9 cellular contexts compared by ENCODE assay signal in the genomic region with DNA sequence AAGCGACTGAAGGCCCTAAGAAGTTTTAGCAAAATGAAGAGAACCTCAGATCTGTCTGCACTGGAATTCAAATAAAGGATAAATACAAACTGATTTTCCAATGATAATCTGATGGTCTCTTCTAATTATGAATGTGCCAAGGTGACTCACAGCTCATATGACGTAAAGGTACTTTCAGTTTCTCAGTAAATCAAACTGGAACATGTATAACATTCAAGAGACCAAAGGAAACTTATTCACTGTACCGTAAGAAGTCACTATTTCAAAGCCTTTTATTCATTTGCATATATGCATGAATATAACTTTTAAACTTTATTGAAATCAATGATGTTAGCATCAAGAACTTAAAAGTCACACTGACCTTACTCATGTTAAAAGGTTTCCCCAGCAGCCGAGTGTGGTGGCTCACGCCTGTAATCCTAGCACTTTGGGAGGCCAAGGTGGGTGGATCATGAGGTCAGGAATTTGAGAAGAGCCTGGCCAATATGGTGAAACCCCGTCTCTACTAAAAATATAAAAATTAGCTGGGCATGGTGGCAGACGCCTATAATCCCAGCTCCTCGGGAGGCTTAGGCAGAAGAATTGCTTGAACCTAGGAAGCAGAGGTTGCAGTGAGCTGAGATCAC. TPM values are rescaled to one million over a fixed set of nuclear protein-coding genes. Genes with fewer than 3 reads are reported as not detected.
DNase-seq lines count a peak whose midpoint lies in the region; ATAC-seq and TF ChIP-seq lines count a peak whose summit lies in the region.
"Had no signal": no experiment of that assay in that cellular context is flagged by ENCODE, and none has a peak within 500 bp of the region (broad histone marks: within the 10 kb centered on the region; RNA-seq: fewer than 3 reads in every experiment).

No MANE protein-coding gene starts in this region.

- H3K4me1 ChIP-seq in prostate gland (replicated peaks) (no peaks in the 10 kb centered on the region), colonic mucosa (no peaks in the 10 kb centered on the region)

- ATAC-seq in activated CD8-positive, alpha-beta T cell treated with anti-CD3 and anti-CD28 coated beads, Interleukin-2, amount 10 ng/mL, durations not matched to agents 7 days and 5 days: peak; percentile 72
- peak; percentile 50 for ATAC-seq in stimulated activated memory B cell treated with anti-CD40 and anti-IgM and Interleukin-4, amounts not matched to agents 10 μg/mL and 1 μg/mL and 100 μg/mL, for 72 hours

- no peak overlapping the region for H3K9ac ChIP-seq in colonic mucosa (ENCODE audit: low read depth in 2 of 2, low read length in 2 of 2)

- peak overlapping the region; percentile 39 for H3K4me3 Mint-ChIP-seq in activated T-cell treated with anti-CD3 and anti-CD28 coated beads, Interleukin-2, amount 50 U/mL, for 24 hours
- peak overlapping the region; percentile 15 for H3K4me3 Mint-ChIP-seq in activated CD8-positive, alpha-beta T cell treated with anti-CD3 and anti-CD28 coated beads, Interleukin-2, amount 10 ng/mL, durations not matched to agents 7 days and 5 days
- no peak overlapping the region for H3K4me3 Mint-ChIP-seq in stimulated activated memory B cell treated with anti-CD40 and anti-IgM and Interleukin-4, amounts not matched to agents 10 μg/mL and 1 μg/mL and 100 μg/mL, for 72 hours

- no peak overlapping the region for H3K27ac ChIP-seq in prostate gland
- no peak overlapping the region for H3K27ac ChIP-seq in colonic mucosa
- H3K27ac ChIP-seq: cardiac muscle cell had no signal

- no peak for TF ChIP-seq CTCF in prostate gland (IDR thresholded peaks at IDR 0.05)
- no peak for TF ChIP-seq CTCF in colonic mucosa (IDR thresholded peaks at IDR 0.05)

- WGBS in prostate gland: 87% methylated on average over 8 of the region's 8 CpGs

- intact Hi-C loops in prostate gland (cut with DNase I): no loop called here
- intact Hi-C loops in colonic mucosa (cut with DNase I): no loop called here

- H3K27me3 ChIP-seq in prostate gland (replicated peaks; ENCODE audit: insufficient read depth): no peaks in the 10 kb centered on the region
- no peaks in the 10 kb centered on the region for H3K27me3 ChIP-seq in colonic mucosa
- H3K27me3 ChIP-seq: cardiac muscle cell had no signal

- H3K4me3 ChIP-seq in prostate gland (no peak overlapping the region), colonic mucosa (no peak overlapping the region)
- H3K4me3 ChIP-seq: cardiac muscle cell had no signal

- POLR2A ChIA-PET in activated CD8-positive, alpha-beta T cell treated with anti-CD3 and anti-CD28 coated beads, Interleukin-2, amount 10 ng/mL, durations not matched to agents 7 days and 5 days (lab: Charles Lee): no interaction called here

- peaks cover 84% of the 10 kb centered on the region for H3K36me3 Mint-ChIP-seq in activated T-cell treated with anti-CD3 and anti-CD28 coated beads, Interleukin-2, amount 50 U/mL, for 24 hours (ENCODE audit: low read depth)
- H3K36me3 Mint-ChIP-seq in activated CD8-positive, alpha-beta T cell treated with anti-CD3 and anti-CD28 coated beads, Interleukin-2, amount 10 ng/mL, durations not matched to agents 7 days and 5 days (ENCODE audit: low read depth): peaks cover 34% of the 10 kb centered on the region
- H3K36me3 Mint-ChIP-seq in stimulated activated memory B cell treated with anti-CD40 and anti-IgM and Interleukin-4, amounts not matched to agents 10 μg/mL and 1 μg/mL and 100 μg/mL, for 72 hours: peaks cover 45% of the 10 kb centered on the region

- no peaks in the 10 kb centered on the region for H3K9me3 ChIP-seq in prostate gland
- no peaks in the 10 kb centered on the region for H3K9me3 ChIP-seq in colonic mucosa

- peaks cover 32% of the 10 kb centered on the region for H3K4me1 Mint-ChIP-seq in activated T-cell treated with anti-CD3 and anti-CD28 coated beads, Interleukin-2, amount 50 U/mL, for 24 hours (ENCODE audit: low read depth)
- peaks cover 13% of the 10 kb centered on the region for H3K4me1 Mint-ChIP-seq in activated CD8-positive, alpha-beta T cell treated with anti-CD3 and anti-CD28 coated beads, Interleukin-2, amount 10 ng/mL, durations not matched to agents 7 days and 5 days (ENCODE audit: low read depth)
- peaks cover 7% of the 10 kb centered on the region for H3K4me1 Mint-ChIP-seq in stimulated activated memory B cell treated with anti-CD40 and anti-IgM and Interleukin-4, amounts not matched to agents 10 μg/mL and 1 μg/mL and 100 μg/mL, for 72 hours

- DNase-seq in activated T-cell treated with anti-CD3 and anti-CD28 coated beads, Interleukin-2, amount 50 U/mL, for 24 hours: peak; percentile 42
- DNase-seq in activated T-cell treated with anti-CD3 and anti-CD28 coated beads for 4 hours (no peak), dermis blood vessel endothelial cell (peak; percentile 55), prostate gland (ENCODE audit: low spot score) (no peak), colonic mucosa (no peak), iPS-NIHi7 (ENCODE audit: extremely low spot score) (no peak)
- no peak for DNase-seq in activated CD8-positive, alpha-beta T cell treated with anti-CD3 and anti-CD28 coated beads, Interleukin-2, amount 10 ng/mL, durations not matched to agents 7 days and 5 days

- H3K36me3 ChIP-seq in prostate gland (no peaks in the 10 kb centered on the region), colonic mucosa (peaks cover 5% of the 10 kb centered on the region)

- no peaks in the 10 kb centered on the region for H3K27me3 Mint-ChIP-seq in activated T-cell treated with anti-CD3 and anti-CD28 coated beads, Interleukin-2, amount 50 U/mL, for 24 hours
- H3K27me3 Mint-ChIP-seq in activated CD8-positive, alpha-beta T cell treated with anti-CD3 and anti-CD28 coated beads, Interleukin-2, amount 10 ng/mL, durations not matched to agents 7 days and 5 days (ENCODE audit: low read depth): no peaks in the 10 kb centered on the region
- no peaks in the 10 kb centered on the region for H3K27me3 Mint-ChIP-seq in stimulated activated memory B cell treated with anti-CD40 and anti-IgM and Interleukin-4, amounts not matched to agents 10 μg/mL and 1 μg/mL and 100 μg/mL, for 72 hours

- H3K9me3 Mint-ChIP-seq in activated T-cell treated with anti-CD3 and anti-CD28 coated beads, Interleukin-2, amount 50 U/mL, for 24 hours: no peaks in the 10 kb centered on the region
- H3K9me3 Mint-ChIP-seq in activated CD8-positive, alpha-beta T cell treated with anti-CD3 and anti-CD28 coated beads, Interleukin-2, amount 10 ng/mL, durations not matched to agents 7 days and 5 days (ENCODE audit: insufficient read depth): no peaks in the 10 kb centered on the region
- H3K9me3 Mint-ChIP-seq in stimulated activated memory B cell treated with anti-CD40 and anti-IgM and Interleukin-4, amounts not matched to agents 10 μg/mL and 1 μg/mL and 100 μg/mL, for 72 hours: no peaks in the 10 kb centered on the region

- H3K27ac Mint-ChIP-seq in activated T-cell treated with anti-CD3 and anti-CD28 coated beads, Interleukin-2, amount 50 U/mL, for 24 hours: peak overlapping the region; percentile 89
- peak overlapping the region; percentile 28 for H3K27ac Mint-ChIP-seq in activated CD8-positive, alpha-beta T cell treated with anti-CD3 and anti-CD28 coated beads, Interleukin-2, amount 10 ng/mL, durations not matched to agents 7 days and 5 days
- H3K27ac Mint-ChIP-seq in stimulated activated memory B cell treated with anti-CD40 and anti-IgM and Interleukin-4, amounts not matched to agents 10 μg/mL and 1 μg/mL and 100 μg/mL, for 72 hours: peak overlapping the region; percentile 34

- no peak for TF ChIP-seq POLR2A in prostate gland (IDR thresholded peaks at IDR 0.05)

- CTCF ChIA-PET in activated CD8-positive, alpha-beta T cell treated with anti-CD3 and anti-CD28 coated beads, Interleukin-2, amount 10 ng/mL, durations not matched to agents 7 days and 5 days (lab: Charles Lee): interaction anchor here (1.1 to 2.5 kb wide), 3 partner anchors 10 to 150 kb away, joined by 3 to 8 read pairs (median 3); no protein-coding TSS in a partner anchor

RNA-seq across cellular contexts. Expression of a gene that starts 52.2 kb away (rescaled TPM):
- 10 to 100 TPM; 36.8 to 37.8 TPM for total RNA-seq in activated CD8-positive, alpha-beta T cell treated with anti-CD3 and anti-CD28 coated beads, Interleukin-2, amount 10 ng/mL, durations not matched to agents 7 days and 5 days
- 32.0 and 37.3 TPM in 2 replicates for total RNA-seq in dermis blood vessel endothelial cell
- total RNA-seq in prostate gland: 10 to 100 TPM; 29.5 to 95.5 TPM
- total RNA-seq in colonic mucosa: 10 to 100 TPM; 48.7 to 55.1 TPM

Comparison
In these comparisons a context has a peak if more than half of its experiments do, and no peak if none do; other contexts are left out.
1. DNase-seq: peak in activated T-cell treated with anti-CD3 and anti-CD28 coated beads, Interleukin-2, amount 50 U/mL, for 24 hours (single experiment) and dermis blood vessel endothelial cell (single experiment); none in activated T-cell treated with anti-CD3 and anti-CD28 coated beads for 4 hours (single experiment), activated CD8-positive, alpha-beta T cell treated with anti-CD3 and anti-CD28 coated beads, Interleukin-2, amount 10 ng/mL, durations not matched to agents 7 days and 5 days (single experiment), prostate gland (single experiment), colonic mucosa (single experiment) and iPS-NIHi7 (single experiment).
2. H3K27ac Mint-ChIP-seq: peak in every context shown above with its lines; median percentile 89 in activated T-cell treated with anti-CD3 and anti-CD28 coated beads, Interleukin-2, amount 50 U/mL, for 24 hours; 34 in stimulated activated memory B cell treated with anti-CD40 and anti-IgM and Interleukin-4, amounts not matched to agents 10 μg/mL and 1 μg/mL and 100 μg/mL, for 72 hours; 28 in activated CD8-positive, alpha-beta T cell treated with anti-CD3 and anti-CD28 coated beads, Interleukin-2, amount 10 ng/mL, durations not matched to agents 7 days and 5 days.